ENCODE assay signal across 17 cellular contexts in genomic region chr11:84310261-84310660, GRCh38.
DNase-seq lines count a peak whose midpoint lies in the region; ATAC-seq, FAIRE-seq and TF ChIP-seq lines count a peak whose summit lies in the region.
"Had no signal": no experiment of that assay in that cellular context is flagged by ENCODE, and none has a peak within 500 bp of the region (broad histone marks: within the 10 kb centered on the region; RNA-seq: fewer than 3 reads in every experiment).

No MANE protein-coding gene starts in this region.

- no peaks in the 10 kb centered on the region for H3K4me1 ChIP-seq in HepG2 (ENCODE audit: insufficient read depth, low read length)
- no peaks in the 10 kb centered on the region for H3K4me1 ChIP-seq in right lobe of liver
- no peaks in the 10 kb centered on the region for H3K4me1 ChIP-seq in endothelial cell of umbilical vein (ENCODE audit: control insufficient read depth, extremely low read depth, insufficient read depth, low read length)
- no peaks in the 10 kb centered on the region for H3K4me1 ChIP-seq in osteoblast (ENCODE audit: insufficient read depth, low read length)
- H3K4me1 ChIP-seq: HAP-1 had no signal

- no peak overlapping the region for H2AFZ ChIP-seq in HepG2 (ENCODE audit: low read length)
- no peak overlapping the region for H2AFZ ChIP-seq in endothelial cell of umbilical vein (ENCODE audit: low read depth, low read length)
- no peak overlapping the region for H2AFZ ChIP-seq in osteoblast (ENCODE audit: low read length)

- in situ Hi-C loops in HepG2 (cut with HindIII; ENCODE audit: extremely low pct_ligation_motif_present, low pct_unique_long_range_greater_than_20kb): no loop called here

- H3K27me3 ChIP-seq in HepG2 (ENCODE audit: control insufficient read depth in 1 of 2, insufficient read depth in 2 of 2, low read length in 2 of 2) (no peaks in the 10 kb centered on the region), right lobe of liver (no peaks in the 10 kb centered on the region), endothelial cell of umbilical vein (ENCODE audit: control insufficient read depth in 2 of 2, insufficient read depth in 2 of 2, low read length in 2 of 2) (no peaks in the 10 kb centered on the region), osteoblast (ENCODE audit: insufficient read depth, low read length) (no peaks in the 10 kb centered on the region)
- H3K27me3 ChIP-seq: BLaER1 treated with 17β-estradiol and CSF1 and Interleukin-3, amounts not matched to agents 10 nM and 100 nM had no signal

- no peaks in the 10 kb centered on the region for H3K36me3 Mint-ChIP-seq in activated T-cell treated with anti-CD3 and anti-CD28 coated beads, Interleukin-2, amount 50 U/mL, for 24 hours (ENCODE audit: low read depth)
- H3K36me3 Mint-ChIP-seq: CD4-positive, CD25-positive, alpha-beta regulatory T cell had no signal

- H3K4me3 Mint-ChIP-seq in activated T-cell treated with anti-CD3 and anti-CD28 coated beads, Interleukin-2, amount 50 U/mL, for 24 hours: no peak overlapping the region
- H3K4me3 Mint-ChIP-seq: CD4-positive, CD25-positive, alpha-beta regulatory T cell had no signal

- no peaks in the 10 kb centered on the region for H3K4me1 Mint-ChIP-seq in activated T-cell treated with anti-CD3 and anti-CD28 coated beads, Interleukin-2, amount 50 U/mL, for 24 hours (ENCODE audit: low read depth)
- H3K4me1 Mint-ChIP-seq: CD4-positive, CD25-positive, alpha-beta regulatory T cell had no signal

- POLR2A ChIA-PET in HepG2 (lab: Yijun Ruan, JAX) (no interaction called here), endothelial cell of umbilical vein (lab: Charles Lee) (no interaction called here)

- no peak overlapping the region for H3K9ac ChIP-seq in HepG2 (ENCODE audit: insufficient read depth, low read depth, low read length)
- H3K9ac ChIP-seq in endothelial cell of umbilical vein (replicated peaks; ENCODE audit: extremely low read depth, insufficient read depth, low read length): no peak overlapping the region
- H3K9ac ChIP-seq: BLaER1 treated with 17β-estradiol and CSF1 and Interleukin-3, amounts not matched to agents 10 nM and 100 nM had no signal

- H3K79me2 ChIP-seq in HepG2 (ENCODE audit: insufficient read depth, low read length) (no peaks in the 10 kb centered on the region), endothelial cell of umbilical vein (ENCODE audit: control insufficient read depth, insufficient read depth, low read length) (no peaks in the 10 kb centered on the region), osteoblast (ENCODE audit: insufficient read depth, low read length) (no peaks in the 10 kb centered on the region)

- TF ChIP-seq POLR2A in HepG2 (IDR thresholded peaks at IDR 0.05; ENCODE audit: insufficient read depth in 1 of 2, low read depth in 2 of 2, low read length in 2 of 2): no peak
- no peak for TF ChIP-seq POLR2A in right lobe of liver (IDR thresholded peaks at IDR 0.05)
- no peak for TF ChIP-seq POLR2A in endothelial cell of umbilical vein (IDR thresholded peaks at IDR 0.05; ENCODE audit: low read depth, low read length)

- ATAC-seq in HepG2 (no peak), right lobe of liver (no peak)

- no peak overlapping the region for H3K27ac Mint-ChIP-seq in activated T-cell treated with anti-CD3 and anti-CD28 coated beads, Interleukin-2, amount 50 U/mL, for 24 hours
- H3K27ac Mint-ChIP-seq: CD4-positive, CD25-positive, alpha-beta regulatory T cell had no signal

- CTCF ChIA-PET in HepG2 (lab: Yijun Ruan, JAX; ENCODE audit: low intra/inter-chr PET ratio, low total read pairs): no interaction called here
- CTCF ChIA-PET in endothelial cell of umbilical vein (lab: Charles Lee): no interaction called here

- H3K9me1 ChIP-seq in endothelial cell of umbilical vein (replicated peaks; ENCODE audit: control insufficient read depth, extremely low read depth, insufficient read depth, low read length): no peaks in the 10 kb centered on the region

- no peaks in the 10 kb centered on the region for H4K20me1 ChIP-seq in HepG2 (ENCODE audit: insufficient read depth, low read length)
- H4K20me1 ChIP-seq in endothelial cell of umbilical vein (replicated peaks; ENCODE audit: control insufficient read depth, extremely low read depth, insufficient read depth, low read length): no peaks in the 10 kb centered on the region
- H4K20me1 ChIP-seq in osteoblast (ENCODE audit: insufficient read depth, low read length): no peaks in the 10 kb centered on the region
- H4K20me1 ChIP-seq: BLaER1 treated with 17β-estradiol and CSF1 and Interleukin-3, amounts not matched to agents 10 nM and 100 nM had no signal

- TF ChIP-seq RAD21 in HepG2 (CRISPR knock-in tag; IDR thresholded peaks at IDR 0.05): no peak

- H3K9me3 Mint-ChIP-seq in activated T-cell treated with anti-CD3 and anti-CD28 coated beads, Interleukin-2, amount 50 U/mL, for 24 hours: peaks cover 9% of the 10 kb centered on the region

- FAIRE-seq in HepG2 (lab: Jason Lieb, UNC) (no peak), endothelial cell of umbilical vein (lab: Jason Lieb, UNC) (peak; percentile 54)
- FAIRE-seq: G401.6, GM12891, GM19239, H1, HTR-8/SVneo had no signal

- DNase-seq in HepG2 (ENCODE audit: low spot score) (no peak), right lobe of liver (no peak), endothelial cell of umbilical vein (ENCODE audit: low read depth, low spot score) (no peak), osteoblast (ENCODE audit: insufficient read length, low spot score, missing footprints) (peak; percentile 21), middle frontal gyrus (ENCODE audit: extremely low spot score, low spot score) (no peak)
- DNase-seq in activated naive CD4-positive, alpha-beta T cell (lab: John Stamatoyannopoulos, UW): no peak
- no peak for DNase-seq in activated T-cell treated with anti-CD3 and anti-CD28 coated beads, Interleukin-2, amount 50 U/mL, for 24 hours
- DNase-seq: ACHN; CD4-positive, CD25-positive, alpha-beta regulatory T cell; DMS79 had no signal

- TF ChIP-seq CTCF in HepG2 (CRISPR knock-in tag; IDR thresholded peaks at IDR 0.05): no peak
- TF ChIP-seq CTCF in right lobe of liver (IDR thresholded peaks at IDR 0.05): no peak
- no peak for TF ChIP-seq CTCF in endothelial cell of umbilical vein (IDR thresholded peaks at IDR 0.05; ENCODE audit: extremely low read depth in 1 of 2, insufficient read depth in 1 of 2, low read depth in 1 of 2, low read length in 2 of 2)
- no peak for TF ChIP-seq CTCF in osteoblast (IDR thresholded peaks at IDR 0.05; ENCODE audit: extremely low read depth, low read depth, low read length)

- H3K4me2 ChIP-seq in HepG2 (ENCODE audit: low read depth, low read length) (no peak overlapping the region), endothelial cell of umbilical vein (ENCODE audit: insufficient read depth, low read length) (no peak overlapping the region), osteoblast (ENCODE audit: insufficient read depth, low read length) (no peak overlapping the region)

- BruUV-seq in HepG2 (replicated peaks; lab: Mats Ljungman, UMichigan): no TSS peak
- no TSS peak for BruUV-seq in endothelial cell of umbilical vein (replicated peaks; lab: Mats Ljungman, UMichigan)

- H3K4me3 ChIP-seq in HepG2 (replicated peaks in 1 of 3; ENCODE audit: insufficient read depth in 1 of 3, low read depth in 2 of 3, low read length in 3 of 3): no peak overlapping the region
- no peak overlapping the region for H3K4me3 ChIP-seq in right lobe of liver
- H3K4me3 ChIP-seq in endothelial cell of umbilical vein (replicated peaks in 1 of 3; ENCODE audit: insufficient read depth in 1 of 3, low read depth in 1 of 3, low read length in 3 of 3): no peak overlapping the region
- H3K4me3 ChIP-seq in osteoblast (ENCODE audit: insufficient read depth, low read length): no peak overlapping the region
- H3K4me3 ChIP-seq: BLaER1 treated with 17β-estradiol and CSF1 and Interleukin-3, amounts not matched to agents 10 nM and 100 nM; HAP-1 had no signal

- H3K27me3 Mint-ChIP-seq in activated T-cell treated with anti-CD3 and anti-CD28 coated beads, Interleukin-2, amount 50 U/mL, for 24 hours: no peaks in the 10 kb centered on the region
- H3K27me3 Mint-ChIP-seq: CD4-positive, CD25-positive, alpha-beta regulatory T cell had no signal

- WGBS in HepG2 (ENCODE audit: low lambda C conversion rate): 0% methylated on average over 1 of the region's 1 CpG
- 60% methylated on average over 1 of the region's 1 CpG for WGBS in right lobe of liver (ENCODE audit: insufficient coverage, low coverage, low lambda C conversion rate, missing lambda C conversion rate)

- no peak for TF ChIP-seq EP300 in HepG2 (IDR thresholded peaks at IDR 0.05; ENCODE audit: low read depth in 2 of 2, low read length in 2 of 2)
- TF ChIP-seq EP300 in HepG2 (CRISPR knock-in tag; IDR thresholded peaks at IDR 0.05; ENCODE audit: borderline replicate concordance): no peak

- intact Hi-C loops in HepG2 (cut with micrococcal nuclease; ENCODE audit: unreplicated experiment): no loop called here
- intact Hi-C loops in right lobe of liver (cut with DNase I): no loop called here
- intact Hi-C loops in endothelial cell of umbilical vein (cut with micrococcal nuclease): no loop called here

- dilution Hi-C loops in endothelial cell of umbilical vein (cut with MboI; ENCODE audit: extremely low pct_ligation_motif_present, low sequenced_read_pairs): no loop called here

- H3K27ac ChIP-seq in HepG2 (ENCODE audit: extremely low read length, insufficient read depth, low read length) (no peak overlapping the region), right lobe of liver (no peak overlapping the region), endothelial cell of umbilical vein (ENCODE audit: insufficient read depth, low read depth, low read length) (no peak overlapping the region), osteoblast (ENCODE audit: low read depth, low read length) (no peak overlapping the region)
- H3K27ac ChIP-seq: BLaER1 treated with 17β-estradiol and CSF1 and Interleukin-3, amounts not matched to agents 10 nM and 100 nM had no signal

- no peaks in the 10 kb centered on the region for H3K9me3 ChIP-seq in HepG2 (ENCODE audit: low read length)
- H3K9me3 ChIP-seq in right lobe of liver: no peaks in the 10 kb centered on the region
- H3K9me3 ChIP-seq in endothelial cell of umbilical vein (replicated peaks; ENCODE audit: control insufficient read depth, insufficient read depth, low read length): no peaks in the 10 kb centered on the region
- no peaks in the 10 kb centered on the region for H3K9me3 ChIP-seq in osteoblast (ENCODE audit: low read depth, low read length)
- H3K9me3 ChIP-seq: HAP-1 had no signal

- H3K36me3 ChIP-seq in HepG2 (replicated peaks in 1 of 2; ENCODE audit: control insufficient read depth in 1 of 2, insufficient read depth in 2 of 2, low read length in 2 of 2): no peaks in the 10 kb centered on the region
- H3K36me3 ChIP-seq in right lobe of liver: no peaks in the 10 kb centered on the region
- H3K36me3 ChIP-seq in endothelial cell of umbilical vein (ENCODE audit: control insufficient read depth in 2 of 2, extremely low read depth in 1 of 2, insufficient read depth in 2 of 2, low read length in 2 of 2): no peaks in the 10 kb centered on the region
- no peaks in the 10 kb centered on the region for H3K36me3 ChIP-seq in osteoblast (ENCODE audit: insufficient read depth, low read length)
- H3K36me3 ChIP-seq: BLaER1 treated with 17β-estradiol and CSF1 and Interleukin-3, amounts not matched to agents 10 nM and 100 nM; HAP-1 had no signal

TF ChIP-seq in endothelial cell of umbilical vein, 7 proteins besides CTCF, POLR2A, EP300 and RAD21 (continues in another document):
- no peak for TF ChIP-seq MYC (IDR thresholded peaks at IDR 0.05; ENCODE audit: low read depth, low read length)
